Comparison of ENCODE assay signal across 8 cellular contexts in the genomic region with DNA sequence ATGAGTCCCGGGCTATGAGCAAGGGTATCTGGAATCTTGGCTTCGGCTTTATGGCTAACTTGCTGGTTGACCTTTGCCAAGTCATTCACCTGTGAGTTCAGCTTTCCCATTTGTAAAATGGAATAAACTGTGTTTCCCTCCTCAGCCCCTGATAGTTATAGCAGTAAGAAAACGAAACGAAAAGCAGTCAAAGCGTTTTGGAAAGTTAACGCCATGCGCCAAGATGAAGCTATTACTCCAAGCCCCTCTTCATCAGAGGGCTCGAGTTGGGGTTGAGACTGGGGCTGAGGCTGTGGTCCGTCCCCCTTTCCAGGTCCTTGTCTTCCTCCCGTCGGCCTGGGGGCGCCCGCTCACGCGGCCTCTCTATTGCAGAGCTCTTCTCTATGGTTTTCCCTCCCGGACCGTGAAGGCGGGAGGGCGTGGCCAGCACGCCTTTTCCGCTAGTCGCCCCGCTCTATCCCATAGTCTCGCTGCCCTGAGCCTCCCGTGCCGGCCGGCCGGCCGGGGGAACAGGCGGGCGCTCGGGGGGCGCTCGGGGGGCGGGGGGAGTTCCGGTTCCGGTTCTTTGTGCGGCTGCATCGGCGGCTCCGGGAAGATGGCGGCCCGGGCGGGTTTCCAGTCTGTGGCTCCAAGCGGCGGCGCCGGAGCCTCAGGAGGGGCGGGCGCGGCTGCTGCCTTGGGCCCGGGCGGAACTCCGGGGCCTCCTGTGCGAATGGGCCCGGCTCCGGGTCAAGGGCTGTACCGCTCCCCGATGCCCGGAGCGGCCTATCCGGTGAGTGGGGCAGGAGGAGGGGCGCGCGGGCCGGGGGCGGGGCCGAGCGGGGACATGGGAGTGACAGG. TPM values are rescaled to one million over a fixed set of nuclear protein-coding genes. Genes with fewer than 3 reads are reported as not detected.
A peak's percentile ranks its signal among the peaks of the same experiment; 100 is the strongest.
DNase-seq lines count a peak whose midpoint lies in the region; TF ChIP-seq lines count a peak whose summit lies in the region.

TSS of gene SMARCD1 (plus strand) at position 568 of the 840 bp plus-strand sequence. CDS start at position 596, 28 bp downstream.

- DNase-seq in ELF-1 (ENCODE audit: low read depth, low spot score) = peak; percentile 96
- DNase-seq in H4 (ENCODE audit: low spot score) = peak; percentile 90
- DNase-seq in SHP77 treated with DMSO at 0.1 percent for 48 hours (lab: John Stamatoyannopoulos, UW) = peak; percentile 93
- peak; percentile 75 for DNase-seq in activated gamma-delta T cell (lab: John Stamatoyannopoulos, UW)
- peak; percentile 90 to 97 for DNase-seq in foreskin fibroblast
- DNase-seq in neural progenitor cell (ENCODE audit: low spot score) = peak; percentile 99
- peak; percentile 82 for DNase-seq in stromal cell of bone marrow (ENCODE audit: low read depth)

- no peaks in the 10 kb centered on the region for H3K9me2 ChIP-seq in Loucy (replicated peaks; ENCODE audit: low read depth, low read length)

- H3F3A ChIP-seq in Loucy (ENCODE audit: low read depth) (peaks cover 19% of the 10 kb centered on the region), neural progenitor cell (ENCODE audit: low read depth) (peaks cover 35% of the 10 kb centered on the region)

- H3K4me3 ChIP-seq in Loucy (ENCODE audit: low read length, poor library complexity, severe bottlenecking) (peak within 1 kb of the TSS; percentile 76), foreskin fibroblast (ENCODE audit: low read depth in 1 of 2, low read length in 2 of 2) (peak within 1 kb of the TSS; percentile 96 to 97), neural progenitor cell (peak within 1 kb of the TSS; percentile 82)

- H3K9me3 ChIP-seq in Loucy (ENCODE audit: insufficient read depth, low read depth, low read length) (no peaks in the 10 kb centered on the region), neural progenitor cell (ENCODE audit: low read depth) (no peaks in the 10 kb centered on the region)

- H3K36me3 ChIP-seq in Loucy (ENCODE audit: insufficient read depth, low read length) (peaks cover 19% of the 10 kb centered on the region), neural progenitor cell (peaks cover 17% of the 10 kb centered on the region)

- no peaks in the 10 kb centered on the region for H3K9me3 Mint-ChIP-seq in neural progenitor cell

- H3K4me3 Mint-ChIP-seq in neural progenitor cell = peak within 1 kb of the TSS; percentile 97

- H3K9ac ChIP-seq in Loucy (ENCODE audit: low read depth, low read length, poor library complexity, severe bottlenecking) (peak within 1 kb of the TSS; percentile 72), neural progenitor cell (peak within 1 kb of the TSS; percentile 96)

- H3K4me1 ChIP-seq in Loucy (ENCODE audit: insufficient read depth, low read length, poor library complexity, severe bottlenecking) = peaks cover 24% of the 10 kb centered on the region
- peaks cover 3% of the 10 kb centered on the region for H3K4me1 ChIP-seq in neural progenitor cell

- peak; percentile 77 for TF ChIP-seq CTCF in Loucy (conservative IDR thresholded peaks at IDR 0.05; ENCODE audit: low read length)
- TF ChIP-seq CTCF in foreskin fibroblast (IDR thresholded peaks at IDR 0.05; ENCODE audit: low read depth, low read length) = peak; percentile 45
- TF ChIP-seq CTCF in neural progenitor cell (IDR thresholded peaks at IDR 0.05) = peak; percentile 83

- peak within 1 kb of the TSS; percentile 91 for H3K27ac Mint-ChIP-seq in neural progenitor cell

- peaks cover 21% of the 10 kb centered on the region for H3K4me1 Mint-ChIP-seq in neural progenitor cell

- H4K20me1 ChIP-seq in Loucy (ENCODE audit: insufficient read depth, low read length, poor library complexity, severe bottlenecking) = peaks cover 23% of the 10 kb centered on the region
- peaks cover 41% of the 10 kb centered on the region for H4K20me1 ChIP-seq in neural progenitor cell (ENCODE audit: low read depth)

- H3K27me3 ChIP-seq in Loucy (ENCODE audit: insufficient read depth, low read length, poor library complexity, severe bottlenecking) = no peaks in the 10 kb centered on the region
- H3K27me3 ChIP-seq in neural progenitor cell = peaks cover 15% of the 10 kb centered on the region

- H3K27me3 Mint-ChIP-seq in neural progenitor cell (ENCODE audit: insufficient read depth, low read depth) = peaks cover 4% of the 10 kb centered on the region

- H3K4me2 ChIP-seq in Loucy (ENCODE audit: low read depth, low read length, poor library complexity, severe bottlenecking) (peak within 1 kb of the TSS; percentile 87), neural progenitor cell (peak within 1 kb of the TSS; percentile 89)

- peaks cover 30% of the 10 kb centered on the region for H3K79me2 ChIP-seq in Loucy (ENCODE audit: insufficient read depth, low read length)
- H3K79me2 ChIP-seq in neural progenitor cell (ENCODE audit: low read depth) = peaks cover 50% of the 10 kb centered on the region

- peaks cover 18% of the 10 kb centered on the region for H3K36me3 Mint-ChIP-seq in neural progenitor cell

- H3K27ac ChIP-seq in neural progenitor cell = peak within 1 kb of the TSS; percentile 95

- H2AFZ ChIP-seq in Loucy (ENCODE audit: low read length) (peak within 1 kb of the TSS; percentile 87), neural progenitor cell (replicated peaks) (peak within 1 kb of the TSS; percentile 94)

RNA-seq across cellular contexts. Expression of gene SMARCD1, which starts in this region (rescaled TPM):
- total RNA-seq in H4 (2014; rRNA removed; shearing (Covaris generic)) = 52.7 and 64.3 TPM in 2 replicates
- 121 and 209 TPM in 2 replicates for total RNA-seq in neural progenitor cell (ENCODE audit: low replicate concordance)

Comparison
In these comparisons a context has a peak if more than half of its experiments do, and no peak if none do; other contexts are left out.
1. Peak in every context shown above with its lines: DNase-seq, H3K4me3 ChIP-seq and H3K27ac ChIP-seq.